9 cellular contexts compared by ENCODE assay signal in genomic region chr4:87543835-87544461, GRCh38. TPM values are rescaled to one million over a fixed set of nuclear protein-coding genes. Genes with fewer than 3 reads are reported as not detected.
DNase-seq lines count a peak whose midpoint lies in the region; ATAC-seq and TF ChIP-seq lines count a peak whose summit lies in the region.
"Had no signal": no experiment of that assay in that cellular context is flagged by ENCODE, and none has a peak within 500 bp of the region (broad histone marks: within the 10 kb centered on the region; RNA-seq: fewer than 3 reads in every experiment).

No MANE protein-coding gene starts in this region.

- H3K27ac Mint-ChIP-seq in activated CD4-positive, alpha-beta memory T cell treated with anti-CD3 and anti-CD28 coated beads, Interleukin-2, amount 10 ng/mL, durations not matched to agents 7 days and 5 days, result no peak overlapping the region

- no peaks in the 10 kb centered on the region for H3K9me3 ChIP-seq in RWPE2 (ENCODE audit: severe bottlenecking)
- H3K9me3 ChIP-seq in sigmoid colon, result no peaks in the 10 kb centered on the region
- H3K9me3 ChIP-seq: BLaER1 treated with 17β-estradiol and CSF1 and Interleukin-3, amounts not matched to agents 10 nM and 100 nM had no signal

- H3K4me3 ChIP-seq in RWPE2 (ENCODE audit: severe bottlenecking) (no peak overlapping the region), fibroblast of the aortic adventitia (ENCODE audit: low read depth, low read length) (no peak overlapping the region), sigmoid colon (no peak overlapping the region)
- H3K4me3 ChIP-seq: BLaER1 treated with 17β-estradiol and CSF1 and Interleukin-3, amounts not matched to agents 10 nM and 100 nM had no signal

- TF ChIP-seq POLR2A in sigmoid colon (IDR thresholded peaks at IDR 0.05), result no peak

- POLR2A ChIA-PET in activated CD4-positive, alpha-beta memory T cell treated with anti-CD3 and anti-CD28 coated beads, Interleukin-2, amount 10 ng/mL, durations not matched to agents 7 days and 5 days (lab: Charles Lee), result no interaction called here

- H3K27me3 Mint-ChIP-seq in activated CD4-positive, alpha-beta memory T cell treated with anti-CD3 and anti-CD28 coated beads, Interleukin-2, amount 10 ng/mL, durations not matched to agents 7 days and 5 days, result peaks cover 4% of the 10 kb centered on the region

- H3K36me3 Mint-ChIP-seq in activated CD4-positive, alpha-beta memory T cell treated with anti-CD3 and anti-CD28 coated beads, Interleukin-2, amount 10 ng/mL, durations not matched to agents 7 days and 5 days (ENCODE audit: low read depth), result no peaks in the 10 kb centered on the region

- no peak for TF ChIP-seq EP300 in sigmoid colon (IDR thresholded peaks at IDR 0.05)

- no peaks in the 10 kb centered on the region for H3K9me3 Mint-ChIP-seq in activated CD4-positive, alpha-beta memory T cell treated with anti-CD3 and anti-CD28 coated beads, Interleukin-2, amount 10 ng/mL, durations not matched to agents 7 days and 5 days

- H3K4me3 Mint-ChIP-seq in activated CD4-positive, alpha-beta memory T cell treated with anti-CD3 and anti-CD28 coated beads, Interleukin-2, amount 10 ng/mL, durations not matched to agents 7 days and 5 days, result no peak overlapping the region

- H3K4me1 ChIP-seq in RWPE2 (ENCODE audit: insufficient read depth, poor library complexity, severe bottlenecking) (no peaks in the 10 kb centered on the region), sigmoid colon (peaks cover 0 to 28% (median 24%) of the 10 kb centered on the region in 4 donors)
- H3K4me1 ChIP-seq: BLaER1 treated with 17β-estradiol and CSF1 and Interleukin-3, amounts not matched to agents 10 nM and 100 nM had no signal

- peak; percentile 19 for DNase-seq in NCI-H2029 (lab: John Stamatoyannopoulos, UW)
- DNase-seq in NCI-H2029 treated with DMSO at 0.1 percent for 48 hours (lab: John Stamatoyannopoulos, UW), result no peak
- no peak for DNase-seq in RWPE2 (ENCODE audit: low spot score)
- DNase-seq in fibroblast of the aortic adventitia (ENCODE audit: low read depth), result peak; percentile 75
- no peak for DNase-seq in sigmoid colon
- DNase-seq in islet precursor cell, result no peak
- no peak for DNase-seq in OCI-M2 (lab: John Stamatoyannopoulos, UW; ENCODE audit: unreplicated experiment)
- DNase-seq in activated CD4-positive, alpha-beta memory T cell treated with anti-CD3 and anti-CD28 coated beads, Interleukin-2, amount 10 ng/mL, durations not matched to agents 7 days and 5 days, result no peak

- ATAC-seq in RWPE2 (ENCODE audit: low read depth), result peak; percentile 89

- H3K4me1 Mint-ChIP-seq in activated CD4-positive, alpha-beta memory T cell treated with anti-CD3 and anti-CD28 coated beads, Interleukin-2, amount 10 ng/mL, durations not matched to agents 7 days and 5 days, result no peaks in the 10 kb centered on the region

- H3K27ac ChIP-seq in RWPE2 (ENCODE audit: poor library complexity, severe bottlenecking) (no peak overlapping the region), sigmoid colon (peak overlapping the region in 2 of 4 donors; percentile 22 to 92)
- H3K27ac ChIP-seq: BLaER1 treated with 17β-estradiol and CSF1 and Interleukin-3, amounts not matched to agents 10 nM and 100 nM had no signal

- CTCF ChIA-PET in activated CD4-positive, alpha-beta memory T cell treated with anti-CD3 and anti-CD28 coated beads, Interleukin-2, amount 10 ng/mL, durations not matched to agents 7 days and 5 days (lab: Charles Lee), result interaction anchor here (0.6 to 1.0 kb wide), 3 partner anchors 18 to 303 kb away, joined by 3 to 4 read pairs (median 4); no protein-coding TSS in a partner anchor

- no peaks in the 10 kb centered on the region for H3K36me3 ChIP-seq in RWPE2 (ENCODE audit: low read depth)
- H3K36me3 ChIP-seq in sigmoid colon, result no peaks in the 10 kb centered on the region
- H3K36me3 ChIP-seq: BLaER1 treated with 17β-estradiol and CSF1 and Interleukin-3, amounts not matched to agents 10 nM and 100 nM had no signal

- TF ChIP-seq CTCF in RWPE2 (IDR thresholded peaks at IDR 0.05; ENCODE audit: poor library complexity, severe bottlenecking) (peak; percentile 70), fibroblast of the aortic adventitia (IDR thresholded peaks at IDR 0.05; ENCODE audit: insufficient read depth, low read length) (peak; percentile 72), sigmoid colon (IDR thresholded peaks at IDR 0.05) (peak; percentile 33 to 66 (median 48))

- intact Hi-C loops in sigmoid colon (cut with DNase I), result loop anchor here (1.0 to 10.0 kb wide), 6 partner anchors 122 to 981 kb away; partner anchors contain the start of genes HSD17B11, NUDT9 and PYURF

- 27 to 56% methylated on average over 3 of the region's 3 CpGs for WGBS in sigmoid colon, 2 donors

- H3K27me3 ChIP-seq in RWPE2 (ENCODE audit: insufficient read depth, poor library complexity, severe bottlenecking) (no peaks in the 10 kb centered on the region), sigmoid colon (no peaks in the 10 kb centered on the region)
- H3K27me3 ChIP-seq: BLaER1 treated with 17β-estradiol and CSF1 and Interleukin-3, amounts not matched to agents 10 nM and 100 nM had no signal

RNA-seq across cellular contexts. Expression of gene SPARCL1, which starts 14.8 kb away (rescaled TPM):
- not detected in 2 replicates for total RNA-seq in fibroblast of the aortic adventitia (ENCODE audit: low replicate concordance)
- total RNA-seq in sigmoid colon, result 1,000 to 10,000 TPM; 1,005 to 1,386 (median 1,166) TPM
- 100 to 1,000 TPM in 1 of 3 donors, 10 to 100 TPM in 2; 10.4 to 145 (median 28.8) TPM for polyA plus RNA-seq in sigmoid colon
- total RNA-seq in activated CD4-positive, alpha-beta memory T cell treated with anti-CD3 and anti-CD28 coated beads, Interleukin-2, amount 10 ng/mL, durations not matched to agents 7 days and 5 days, result not detected

Comparison
In these comparisons a context has a peak if more than half of its experiments do, and no peak if none do; other contexts are left out.
1. DNase-seq: peak in NCI-H2029 (single experiment) and fibroblast of the aortic adventitia (single experiment); none in NCI-H2029 treated with DMSO at 0.1 percent for 48 hours (single experiment), RWPE2 (single experiment), sigmoid colon (single experiment), islet precursor cell (single experiment), OCI-M2 (single experiment) and activated CD4-positive, alpha-beta memory T cell treated with anti-CD3 and anti-CD28 coated beads, Interleukin-2, amount 10 ng/mL, durations not matched to agents 7 days and 5 days (single experiment).
2. RNA of gene SPARCL1, which starts 14.8 kb away (total RNA-seq): 1,005 to 1,386 TPM in sigmoid colon; not detected in fibroblast of the aortic adventitia and not detected in activated CD4-positive, alpha-beta memory T cell treated with anti-CD3 and anti-CD28 coated beads, Interleukin-2, amount 10 ng/mL, durations not matched to agents 7 days and 5 days; every median in the first group is over 100 times any median in the second.
3. Peak in every context shown above with its lines, with median percentiles within 50 percentile points of each other: CTCF ChIP-seq.